ENCODE assay signal across 13 cellular contexts in genomic region chr18:13264986-13265900, GRCh38. TPM values are rescaled to one million over a fixed set of nuclear protein-coding genes. Genes with fewer than 3 reads are reported as not detected.
DNase-seq lines count a peak whose midpoint lies in the region; ATAC-seq and TF ChIP-seq lines count a peak whose summit lies in the region.
"Had no signal": no experiment of that assay in that cellular context is flagged by ENCODE, and none has a peak within 500 bp of the region (broad histone marks: within the 10 kb centered on the region; RNA-seq: fewer than 3 reads in every experiment).

No MANE protein-coding gene starts in this region.

- no peaks in the 10 kb centered on the region for H3K36me3 Mint-ChIP-seq in activated naive CD4-positive, alpha-beta T cell treated with anti-CD3 and anti-CD28 coated beads for 36 hours (ENCODE audit: low read depth)
- H3K36me3 Mint-ChIP-seq in activated naive CD8-positive, alpha-beta T cell treated with anti-CD3 and anti-CD28 coated beads, Interleukin-2, amount 50 U/mL, for 24 hours (ENCODE audit: low read depth), result no peaks in the 10 kb centered on the region
- H3K36me3 Mint-ChIP-seq in type B pancreatic cell, result no peaks in the 10 kb centered on the region

- H3K27ac ChIP-seq in rectal smooth muscle tissue (ENCODE audit: low read depth, low read length), result peak overlapping the region; percentile 74
- H3K27ac ChIP-seq: KMS-11, thyroid gland had no signal

- H3K4me1 ChIP-seq in rectal smooth muscle tissue (ENCODE audit: control insufficient read depth, insufficient read depth, low read length), result peaks cover 87% of the 10 kb centered on the region

- no peaks in the 10 kb centered on the region for H3K36me3 ChIP-seq in rectal smooth muscle tissue (ENCODE audit: control insufficient read depth, insufficient read depth, low read length)
- H3K36me3 ChIP-seq: thyroid gland had no signal

- peak; percentile 80 for DNase-seq in activated naive CD4-positive, alpha-beta T cell treated with anti-CD3 and anti-CD28 coated beads for 36 hours
- no peak for DNase-seq in activated naive CD4-positive, alpha-beta T cell treated with anti-CD3 and anti-CD28 coated beads, Interleukin-2, amount 50 U/mL, for 16 hours
- peak; percentile 55 for DNase-seq in activated naive CD8-positive, alpha-beta T cell treated with anti-CD3 and anti-CD28 coated beads, Interleukin-2, amount 50 U/mL, for 24 hours
- peak; percentile 52 for DNase-seq in type B pancreatic cell (ENCODE audit: extremely low spot score, unreplicated experiment)
- DNase-seq in iPS-NIHi11 (ENCODE audit: low spot score), result no peak
- DNase-seq in foreskin melanocyte, result no peak
- DNase-seq: NCI-H2107, PC-3 had no signal

- peak overlapping the region; percentile 17 for H3K4me3 Mint-ChIP-seq in activated naive CD4-positive, alpha-beta T cell treated with anti-CD3 and anti-CD28 coated beads for 36 hours
- peak overlapping the region; percentile 52 for H3K4me3 Mint-ChIP-seq in activated naive CD8-positive, alpha-beta T cell treated with anti-CD3 and anti-CD28 coated beads, Interleukin-2, amount 50 U/mL, for 24 hours
- no peak overlapping the region for H3K4me3 Mint-ChIP-seq in type B pancreatic cell

- intact Hi-C loops in activated naive CD4-positive, alpha-beta T cell treated with anti-CD3 and anti-CD28 coated beads for 36 hours (cut with micrococcal nuclease), result loop anchor here (5.0 kb wide), 2 partner anchors 318 to 462 kb away; partner anchors contain the start of genes FAM210A, RNMT and SEH1L

- no peak overlapping the region for H3K9ac ChIP-seq in rectal smooth muscle tissue (ENCODE audit: low read length)
- H3K9ac ChIP-seq: KMS-11 had no signal

- no peak for TF ChIP-seq CTCF in type B pancreatic cell (conservative IDR thresholded peaks at IDR 0.05)

- no peak overlapping the region for H3K4me3 ChIP-seq in rectal smooth muscle tissue (ENCODE audit: low read length)
- H3K4me3 ChIP-seq: thyroid gland had no signal

- CTCF ChIA-PET in activated naive CD4-positive, alpha-beta T cell treated with anti-CD3 and anti-CD28 coated beads for 36 hours (lab: Charles Lee), result interaction anchor here (0.8 to 2.7 kb wide), 7 partner anchors 9 to 114 kb away, joined by 3 to 15 read pairs (median 5); partner anchors contain the start of gene LDLRAD4

- H3K27me3 Mint-ChIP-seq in activated naive CD4-positive, alpha-beta T cell treated with anti-CD3 and anti-CD28 coated beads for 36 hours (ENCODE audit: low read depth), result no peaks in the 10 kb centered on the region
- H3K27me3 Mint-ChIP-seq in activated naive CD8-positive, alpha-beta T cell treated with anti-CD3 and anti-CD28 coated beads, Interleukin-2, amount 50 U/mL, for 24 hours, result peaks cover 1% of the 10 kb centered on the region
- peaks cover 48% of the 10 kb centered on the region for H3K27me3 Mint-ChIP-seq in type B pancreatic cell

- H3K9me3 Mint-ChIP-seq in activated naive CD4-positive, alpha-beta T cell treated with anti-CD3 and anti-CD28 coated beads for 36 hours, result no peaks in the 10 kb centered on the region
- no peaks in the 10 kb centered on the region for H3K9me3 Mint-ChIP-seq in activated naive CD8-positive, alpha-beta T cell treated with anti-CD3 and anti-CD28 coated beads, Interleukin-2, amount 50 U/mL, for 24 hours
- H3K9me3 Mint-ChIP-seq in type B pancreatic cell, result no peaks in the 10 kb centered on the region

- H3K4me1 Mint-ChIP-seq in activated naive CD4-positive, alpha-beta T cell treated with anti-CD3 and anti-CD28 coated beads for 36 hours (ENCODE audit: low read depth), result peaks cover 73% of the 10 kb centered on the region
- H3K4me1 Mint-ChIP-seq in activated naive CD8-positive, alpha-beta T cell treated with anti-CD3 and anti-CD28 coated beads, Interleukin-2, amount 50 U/mL, for 24 hours, result peaks cover 78% of the 10 kb centered on the region
- peaks cover 44% of the 10 kb centered on the region for H3K4me1 Mint-ChIP-seq in type B pancreatic cell (ENCODE audit: unreplicated experiment)

- H3K27me3 ChIP-seq in rectal smooth muscle tissue (ENCODE audit: control insufficient read depth, insufficient read depth, low read length), result no peaks in the 10 kb centered on the region
- H3K27me3 ChIP-seq: thyroid gland had no signal

- H3K27ac Mint-ChIP-seq in activated naive CD4-positive, alpha-beta T cell treated with anti-CD3 and anti-CD28 coated beads for 36 hours, result peak overlapping the region; percentile 81
- peak overlapping the region; percentile 81 for H3K27ac Mint-ChIP-seq in activated naive CD8-positive, alpha-beta T cell treated with anti-CD3 and anti-CD28 coated beads, Interleukin-2, amount 50 U/mL, for 24 hours
- no peak overlapping the region for H3K27ac Mint-ChIP-seq in type B pancreatic cell

- ATAC-seq in activated naive CD8-positive, alpha-beta T cell treated with anti-CD3 and anti-CD28 coated beads, Interleukin-2, amount 50 U/mL, for 24 hours, result peak; percentile 72
- ATAC-seq in HG03442 (IDR thresholded peaks at IDR 0.05; ENCODE audit: unreplicated experiment), result no peak
- ATAC-seq: left colon, PC-3 had no signal

RNA-seq across cellular contexts. Expression of gene LDLRAD4, which starts 46.7 kb away (rescaled TPM):
- 10 to 100 TPM; 19.4 to 21.3 TPM for total RNA-seq in activated naive CD4-positive, alpha-beta T cell treated with anti-CD3 and anti-CD28 coated beads for 36 hours
- total RNA-seq in type B pancreatic cell (ENCODE audit: low replicate concordance), result 0.88 and 2.4 TPM in 2 replicates
- total RNA-seq: PC-3 had no signal

Comparison
In these comparisons a context has a peak if more than half of its experiments do, and no peak if none do; other contexts are left out.
1. DNase-seq: peak in activated naive CD4-positive, alpha-beta T cell treated with anti-CD3 and anti-CD28 coated beads for 36 hours (single experiment), activated naive CD8-positive, alpha-beta T cell treated with anti-CD3 and anti-CD28 coated beads, Interleukin-2, amount 50 U/mL, for 24 hours (single experiment) and type B pancreatic cell (single experiment); none in activated naive CD4-positive, alpha-beta T cell treated with anti-CD3 and anti-CD28 coated beads, Interleukin-2, amount 50 U/mL, for 16 hours (single experiment), iPS-NIHi11 (single experiment) and foreskin melanocyte (single experiment).